In genomic region chr2:105397025-105397722, GRCh38 we compare ENCODE assay signal across 7 cellular contexts. TPM values are rescaled to one million over a fixed set of nuclear protein-coding genes. Genes with fewer than 3 reads are reported as not detected.
A peak's percentile ranks its signal among the peaks of the same experiment; 100 is the strongest.
DNase-seq lines count a peak whose midpoint lies in the region; ATAC-seq and TF ChIP-seq lines count a peak whose summit lies in the region.

No MANE protein-coding gene starts in this region.

- H3K9ac ChIP-seq in skeletal muscle satellite cell (ENCODE audit: low read depth, low read length): peak overlapping the region; percentile 100

- H3K4me1 ChIP-seq in HEK293 (ENCODE audit: control insufficient read depth, insufficient read depth, low read length) (peaks cover 7% of the 10 kb centered on the region; the same call in 1 of the 2 replicates), SJSA1 (replicated peaks) (peaks cover 54% of the 10 kb centered on the region), skeletal muscle satellite cell (ENCODE audit: control insufficient read depth, insufficient read depth, low read length) (peaks cover 51% of the 10 kb centered on the region)

- no peak for TF ChIP-seq CTCF in HEK293 (tag by site-specific recombination; IDR thresholded peaks at IDR 0.05)
- TF ChIP-seq CTCF in fibroblast of pulmonary artery (IDR thresholded peaks at IDR 0.05; ENCODE audit: low read length, missing control alignments): no peak

- DNase-seq in SJSA1 (ENCODE audit: low read depth in 1 of 2, low spot score in 2 of 2) (no peak), fibroblast of pulmonary artery (ENCODE audit: low read depth) (peak; percentile 49), DMS153 (lab: John Stamatoyannopoulos, UW) (no peak)
- no peak for DNase-seq in stimulated activated CD4-positive, alpha-beta T cell treated with anti-CD3 and anti-CD28 coated beads, Interleukin-4, amount 100 ng/mL, for 1 hour

- POLR2A ChIA-PET in HEK293 (lab: Yijun Ruan, JAX): interaction anchor here (0.6 to 0.7 kb wide), 3 partner anchors 52 to 737 kb away, joined by 3 to 12 read pairs (median 4); no protein-coding TSS in a partner anchor

- CTCF ChIA-PET in HEK293 (lab: Yijun Ruan, JAX): interaction anchor here (0.7 to 1.3 kb wide), 3 partner anchors 28 to 47 kb away, joined by 3 to 5 read pairs (median 3); no protein-coding TSS in a partner anchor

- ATAC-seq in HG02938 (IDR thresholded peaks at IDR 0.05; ENCODE audit: unreplicated experiment): no peak

- H3K27me3 ChIP-seq in SJSA1 (replicated peaks) (no peaks in the 10 kb centered on the region), skeletal muscle satellite cell (ENCODE audit: control insufficient read depth, insufficient read depth, low read length) (no peaks in the 10 kb centered on the region)

- H3K36me3 ChIP-seq in HEK293 (ENCODE audit: control insufficient read depth in 2 of 2, insufficient read depth in 1 of 2, low read length in 2 of 2) (peaks cover 0 to 26% of the 10 kb centered on the region in 2 experiments; a peak in 1 of 3 replicates), SJSA1 (peaks cover 55% of the 10 kb centered on the region), skeletal muscle satellite cell (ENCODE audit: insufficient read depth, low read length) (peaks cover 51% of the 10 kb centered on the region)

- H3K4me3 ChIP-seq in HEK293 (ENCODE audit: low read depth, low read length): peak overlapping the region; percentile 38
- peak overlapping the region; percentile 92 for H3K4me3 ChIP-seq in SJSA1
- peak overlapping the region; percentile 96 for H3K4me3 ChIP-seq in fibroblast of pulmonary artery (replicated peaks; ENCODE audit: low read depth, low read length)
- peak overlapping the region; percentile 99 for H3K4me3 ChIP-seq in skeletal muscle satellite cell (ENCODE audit: low read length)

- H3K9me3 ChIP-seq in HEK293 (ENCODE audit: control insufficient read depth, insufficient read depth, low read depth, low read length) (no peaks in the 10 kb centered on the region), SJSA1 (replicated peaks) (no peaks in the 10 kb centered on the region; the same call in 1 of the 2 replicates), skeletal muscle satellite cell (replicated peaks; ENCODE audit: low read length) (no peaks in the 10 kb centered on the region)

- H3K4me2 ChIP-seq in skeletal muscle satellite cell (ENCODE audit: low read length): peak overlapping the region; percentile 87

- H3K27ac ChIP-seq in HEK293 (ENCODE audit: extremely low read depth, low read depth, low read length): no peak overlapping the region
- H3K27ac ChIP-seq in SJSA1: peak overlapping the region; percentile 92

TF ChIP-seq in HEK293, 187 proteins besides CTCF, POLR2A, EP300 and RAD21:
- TF ChIP-seq MEIS1 (CRISPR knock-in tag; IDR thresholded peaks at IDR 0.05; ENCODE audit: borderline replicate concordance) (no peak), ZNF654 (tag by site-specific recombination; IDR thresholded peaks at IDR 0.05; ENCODE audit: low read depth) (no peak), PRDM10 (tag by site-specific recombination; IDR thresholded peaks at IDR 0.05) (peak; percentile 36; the same call in 1 of the 2 replicates), ZBTB17 (tag by site-specific recombination; IDR thresholded peaks at IDR 0.05) (peak; percentile 27; the same call in 1 of the 2 replicates), ZNF335 (tag by site-specific recombination; conservative IDR thresholded peaks at IDR 0.05) (peak; percentile 48)

RNA-seq across cellular contexts. Expression of gene FHL2, which starts 1.7 kb away (rescaled TPM):
- 156 and 190 TPM in 2 replicates for total RNA-seq in SJSA1 (2014; rRNA removed; shearing (Covaris generic))
- total RNA-seq in skeletal muscle satellite cell (2012; rRNA removed): 117 and 154 TPM in 2 replicates

RNA-seq across cellular contexts. Expression of gene C2orf49, which starts 59.8 kb away (rescaled TPM):
- total RNA-seq in SJSA1 (2014; rRNA removed; shearing (Covaris generic)): 18.6 and 19.6 TPM in 2 replicates
- 14.0 and 16.5 TPM in 2 replicates for total RNA-seq in skeletal muscle satellite cell (2012; rRNA removed)

Comparison
In these comparisons a context has a peak if more than half of its experiments do, and no peak if none do; other contexts are left out.
1. H3K4me3 ChIP-seq: peak in every context shown above with its lines; median percentile 99 in skeletal muscle satellite cell; 96 in fibroblast of pulmonary artery; 92 in SJSA1; 38 in HEK293.